8 cellular contexts compared by ENCODE assay signal in genomic region chr20:35773154-35773751, GRCh38. TPM values are rescaled to one million over a fixed set of nuclear protein-coding genes. Genes with fewer than 3 reads are reported as not detected.
DNase-seq lines count a peak whose midpoint lies in the region; ATAC-seq lines count a peak whose summit lies in the region.

No MANE protein-coding gene starts in this region.

- no peaks in the 10 kb centered on the region for H3K9me3 ChIP-seq in iPS-15b (ENCODE audit: control insufficient read depth, insufficient read depth, low read length)

- H3K27me3 ChIP-seq in iPS-15b (ENCODE audit: control insufficient read depth, insufficient read depth, low read length) = peaks cover 10% of the 10 kb centered on the region

- POLR2A ChIA-PET in activated naive CD8-positive, alpha-beta T cell treated with anti-CD3 and anti-CD28 coated beads, Interleukin-2, amount 10 ng/mL, durations not matched to agents 7 days and 5 days (lab: Charles Lee) = interaction anchor here (11.9 kb wide), 1 partner anchor 32 kb away, joined by 437 read pairs; the partner anchor contains the start of gene RBM39

- peaks cover 54% of the 10 kb centered on the region for H3K4me1 Mint-ChIP-seq in activated naive CD8-positive, alpha-beta T cell treated with anti-CD3 and anti-CD28 coated beads, Interleukin-2, amount 10 ng/mL, durations not matched to agents 7 days and 5 days

- H3K27me3 Mint-ChIP-seq in activated naive CD8-positive, alpha-beta T cell treated with anti-CD3 and anti-CD28 coated beads, Interleukin-2, amount 10 ng/mL, durations not matched to agents 7 days and 5 days = no peaks in the 10 kb centered on the region

- H3K27ac Mint-ChIP-seq in activated naive CD8-positive, alpha-beta T cell treated with anti-CD3 and anti-CD28 coated beads, Interleukin-2, amount 10 ng/mL, durations not matched to agents 7 days and 5 days = peak overlapping the region; percentile 88

- peak overlapping the region; percentile 6 for H3K9ac ChIP-seq in iPS-15b (ENCODE audit: low read depth, low read length)

- H3K4me3 ChIP-seq in iPS-15b (ENCODE audit: low read depth, low read length) = peak overlapping the region; percentile 67

- peaks cover 3% of the 10 kb centered on the region for H3K9me3 Mint-ChIP-seq in activated naive CD8-positive, alpha-beta T cell treated with anti-CD3 and anti-CD28 coated beads, Interleukin-2, amount 10 ng/mL, durations not matched to agents 7 days and 5 days

- H3K36me3 Mint-ChIP-seq in activated naive CD8-positive, alpha-beta T cell treated with anti-CD3 and anti-CD28 coated beads, Interleukin-2, amount 10 ng/mL, durations not matched to agents 7 days and 5 days = peaks cover 25% of the 10 kb centered on the region

- peaks cover 4% of the 10 kb centered on the region for H3K36me3 ChIP-seq in iPS-15b (ENCODE audit: control insufficient read depth, insufficient read depth, low read length)

- peak overlapping the region; percentile 90 for H3K4me3 Mint-ChIP-seq in activated naive CD8-positive, alpha-beta T cell treated with anti-CD3 and anti-CD28 coated beads, Interleukin-2, amount 10 ng/mL, durations not matched to agents 7 days and 5 days

- DNase-seq in GF-D8 (lab: John Stamatoyannopoulos, UW) = peak; percentile 67
- DNase-seq in NOMO-1 treated with dmso at 0.1 percent for 144 hours (lab: John Stamatoyannopoulos, UW; ENCODE audit: unreplicated experiment) = peak; percentile 30
- DNase-seq in activated naive CD8-positive, alpha-beta T cell treated with anti-CD3 and anti-CD28 coated beads, Interleukin-2, amount 10 ng/mL, durations not matched to agents 7 days and 5 days = peak; percentile 37
- DNase-seq in stimulated activated CD4-positive, alpha-beta T cell treated with anti-CD3 and anti-CD28 coated beads, Interleukin-1b, Interleukin-23, amount 100 ng/mL, for 48 hours = peak; percentile 23
- DNase-seq in NCI-H187 (lab: John Stamatoyannopoulos, UW) = no peak

- H3K4me1 ChIP-seq in iPS-15b (ENCODE audit: control insufficient read depth, insufficient read depth, low read length) = peaks cover 15% of the 10 kb centered on the region

- ATAC-seq in activated naive CD8-positive, alpha-beta T cell treated with anti-CD3 and anti-CD28 coated beads, Interleukin-2, amount 10 ng/mL, durations not matched to agents 7 days and 5 days (ENCODE audit: low read depth) = no peak
- no peak for ATAC-seq in HG03571 (IDR thresholded peaks at IDR 0.05; ENCODE audit: unreplicated experiment)
- ATAC-seq in GM18511 (IDR thresholded peaks at IDR 0.05; ENCODE audit: unreplicated experiment) = no peak

RNA-seq across cellular contexts. Expression of gene PHF20, which starts 1.4 kb away (rescaled TPM):
- 10 to 100 TPM; 61.9 to 69.4 TPM for total RNA-seq in activated naive CD8-positive, alpha-beta T cell treated with anti-CD3 and anti-CD28 coated beads, Interleukin-2, amount 10 ng/mL, durations not matched to agents 7 days and 5 days

RNA-seq across cellular contexts. Expression of gene RBM39, which starts 31.2 kb away (rescaled TPM):
- 100 to 1,000 TPM; 478 to 499 TPM for total RNA-seq in activated naive CD8-positive, alpha-beta T cell treated with anti-CD3 and anti-CD28 coated beads, Interleukin-2, amount 10 ng/mL, durations not matched to agents 7 days and 5 days

Comparison
In these comparisons a context has a peak if more than half of its experiments do, and no peak if none do; other contexts are left out.
1. DNase-seq: peak in GF-D8 (single experiment), NOMO-1 treated with dmso at 0.1 percent for 144 hours (single experiment), activated naive CD8-positive, alpha-beta T cell treated with anti-CD3 and anti-CD28 coated beads, Interleukin-2, amount 10 ng/mL, durations not matched to agents 7 days and 5 days (single experiment) and stimulated activated CD4-positive, alpha-beta T cell treated with anti-CD3 and anti-CD28 coated beads, Interleukin-1b, Interleukin-23, amount 100 ng/mL, for 48 hours (single experiment); none in NCI-H187 (0 of 2).